In genomic region chr3:126156468-126156867, GRCh38 we compare ENCODE assay signal across 14 cellular contexts. TPM values are rescaled to one million over a fixed set of nuclear protein-coding genes. Genes with fewer than 3 reads are reported as not detected.
DNase-seq lines count a peak whose midpoint lies in the region; ATAC-seq and TF ChIP-seq lines count a peak whose summit lies in the region.
"Had no signal": no experiment of that assay in that cellular context is flagged by ENCODE, and none has a peak within 500 bp of the region (broad histone marks: within the 10 kb centered on the region; RNA-seq: fewer than 3 reads in every experiment).

No MANE protein-coding gene starts in this region.

- H3K36me3 Mint-ChIP-seq in T-helper 2 cell treated with Interferon-gamma antibody and Interleukin-4, amounts not matched to agents 5 μg/mL and 100 μg/mL, for 36 hours (ENCODE audit: low read depth), result no peaks in the 10 kb centered on the region
- H3K36me3 Mint-ChIP-seq in osteocyte (ENCODE audit: unreplicated experiment), result no peaks in the 10 kb centered on the region
- H3K36me3 Mint-ChIP-seq in stimulated activated naive B cell treated with anti-CD40 and anti-IgM and Interleukin-4, amounts not matched to agents 10 μg/mL and 1 μg/mL and 100 μg/mL, for 72 hours, result no peaks in the 10 kb centered on the region
- H3K36me3 Mint-ChIP-seq: IgD-negative memory B cell had no signal

- ATAC-seq in stimulated activated naive B cell treated with anti-CD40 and anti-IgM and Interleukin-4, amounts not matched to agents 10 μg/mL and 1 μg/mL and 100 μg/mL, for 72 hours (replicated peaks), result no peak

- H3K9me3 Mint-ChIP-seq in T-helper 2 cell treated with Interferon-gamma antibody and Interleukin-4, amounts not matched to agents 5 μg/mL and 100 μg/mL, for 36 hours, result no peaks in the 10 kb centered on the region
- no peaks in the 10 kb centered on the region for H3K9me3 Mint-ChIP-seq in osteocyte (ENCODE audit: unreplicated experiment)
- no peaks in the 10 kb centered on the region for H3K9me3 Mint-ChIP-seq in stimulated activated naive B cell treated with anti-CD40 and anti-IgM and Interleukin-4, amounts not matched to agents 10 μg/mL and 1 μg/mL and 100 μg/mL, for 72 hours
- H3K9me3 Mint-ChIP-seq: activated T-helper 1 cell treated with anti-CD3 and anti-CD28 coated beads, Interleukin-12 subunit alpha, Interleukin-12 subunit beta, Interleukin-2, Interleukin-4 antibody, amounts not matched to agents 30 ng/mL and 10 ng/mL and 1 ng/mL, durations not matched to agents 14 hours and 24 hours and 36 hours; IgD-negative memory B cell had no signal

- H3K4me3 Mint-ChIP-seq in T-helper 2 cell treated with Interferon-gamma antibody and Interleukin-4, amounts not matched to agents 5 μg/mL and 100 μg/mL, for 36 hours, result no peak overlapping the region
- no peak overlapping the region for H3K4me3 Mint-ChIP-seq in osteocyte (ENCODE audit: unreplicated experiment)
- H3K4me3 Mint-ChIP-seq in stimulated activated naive B cell treated with anti-CD40 and anti-IgM and Interleukin-4, amounts not matched to agents 10 μg/mL and 1 μg/mL and 100 μg/mL, for 72 hours, result no peak overlapping the region
- H3K4me3 Mint-ChIP-seq: activated T-helper 1 cell treated with anti-CD3 and anti-CD28 coated beads, Interleukin-12 subunit alpha, Interleukin-12 subunit beta, Interleukin-2, Interleukin-4 antibody, amounts not matched to agents 30 ng/mL and 10 ng/mL and 1 ng/mL, durations not matched to agents 14 hours and 24 hours and 36 hours had no signal

- no peaks in the 10 kb centered on the region for H3K27me3 Mint-ChIP-seq in T-helper 2 cell treated with Interferon-gamma antibody and Interleukin-4, amounts not matched to agents 5 μg/mL and 100 μg/mL, for 36 hours (ENCODE audit: low read depth)
- H3K27me3 Mint-ChIP-seq in osteocyte (ENCODE audit: unreplicated experiment), result peaks cover 3% of the 10 kb centered on the region
- peaks cover 8 to 17% of the 10 kb centered on the region in 2 donors for H3K27me3 Mint-ChIP-seq in stimulated activated naive B cell treated with anti-CD40 and anti-IgM and Interleukin-4, amounts not matched to agents 10 μg/mL and 1 μg/mL and 100 μg/mL, for 72 hours

- H3K4me1 Mint-ChIP-seq in T-helper 2 cell treated with Interferon-gamma antibody and Interleukin-4, amounts not matched to agents 5 μg/mL and 100 μg/mL, for 36 hours (ENCODE audit: low read depth), result no peaks in the 10 kb centered on the region
- no peaks in the 10 kb centered on the region for H3K4me1 Mint-ChIP-seq in osteocyte (ENCODE audit: unreplicated experiment)
- no peaks in the 10 kb centered on the region for H3K4me1 Mint-ChIP-seq in stimulated activated naive B cell treated with anti-CD40 and anti-IgM and Interleukin-4, amounts not matched to agents 10 μg/mL and 1 μg/mL and 100 μg/mL, for 72 hours

- no peak for TF ChIP-seq CTCF in osteocyte (IDR thresholded peaks at IDR 0.05)

- no peak overlapping the region for H3K27ac Mint-ChIP-seq in T-helper 2 cell treated with Interferon-gamma antibody and Interleukin-4, amounts not matched to agents 5 μg/mL and 100 μg/mL, for 36 hours
- H3K27ac Mint-ChIP-seq in osteocyte (ENCODE audit: unreplicated experiment), result no peak overlapping the region
- no peak overlapping the region for H3K27ac Mint-ChIP-seq in stimulated activated naive B cell treated with anti-CD40 and anti-IgM and Interleukin-4, amounts not matched to agents 10 μg/mL and 1 μg/mL and 100 μg/mL, for 72 hours
- H3K27ac Mint-ChIP-seq: activated T-helper 1 cell treated with anti-CD3 and anti-CD28 coated beads, Interleukin-12 subunit alpha, Interleukin-12 subunit beta, Interleukin-2, Interleukin-4 antibody, amounts not matched to agents 30 ng/mL and 10 ng/mL and 1 ng/mL, durations not matched to agents 14 hours and 24 hours and 36 hours; IgD-negative memory B cell had no signal

- DNase-seq in T-helper 2 cell treated with Interferon-gamma antibody and Interleukin-4, amounts not matched to agents 5 μg/mL and 100 μg/mL, for 36 hours (ENCODE audit: low spot score), result peak; percentile 1
- DNase-seq in T-helper 2 cell, result no peak
- DNase-seq in M059J (ENCODE audit: low read depth), result peak; percentile 24
- DNase-seq in activated CD8-positive, alpha-beta memory T cell treated with anti-CD3 and anti-CD28 coated beads, Interleukin-2, amount 50 U/mL, for 48 hours, result peak; percentile 45
- DNase-seq in osteocyte (ENCODE audit: extremely low spot score, unreplicated experiment), result peak; percentile 75
- DNase-seq in stimulated activated naive B cell treated with anti-CD40 and anti-IgM and Interleukin-4, amounts not matched to agents 10 μg/mL and 1 μg/mL and 100 μg/mL, for 72 hours, result no peak
- no peak for DNase-seq in globus pallidus (ENCODE audit: low spot score)
- DNase-seq in RPMI8226, result no peak
- DNase-seq: esophagus squamous epithelium, NCI-H1694, NCI-H526, small intestine had no signal

RNA-seq across cellular contexts. Expression of gene ALDH1L1, which starts 23.9 kb away (rescaled TPM):
- 0.54 and 1.2 TPM in 2 replicates for total RNA-seq in M059J (2014; rRNA removed; shearing (Covaris generic))
- total RNA-seq in osteocyte, result 1.4 and 1.5 TPM in 2 replicates
- total RNA-seq: activated T-helper 1 cell treated with anti-CD3 and anti-CD28 coated beads, Interleukin-12 subunit alpha, Interleukin-12 subunit beta, Interleukin-2, Interleukin-4 antibody, amounts not matched to agents 30 ng/mL and 10 ng/mL and 1 ng/mL, durations not matched to agents 14 hours and 24 hours and 36 hours had no signal

Comparison
In these comparisons a context has a peak if more than half of its experiments do, and no peak if none do; other contexts are left out.
1. DNase-seq: peak in T-helper 2 cell treated with Interferon-gamma antibody and Interleukin-4, amounts not matched to agents 5 μg/mL and 100 μg/mL, for 36 hours (single experiment), M059J (single experiment), activated CD8-positive, alpha-beta memory T cell treated with anti-CD3 and anti-CD28 coated beads, Interleukin-2, amount 50 U/mL, for 48 hours (single experiment) and osteocyte (single experiment); none in T-helper 2 cell (0 of 5), stimulated activated naive B cell treated with anti-CD40 and anti-IgM and Interleukin-4, amounts not matched to agents 10 μg/mL and 1 μg/mL and 100 μg/mL, for 72 hours (single experiment), globus pallidus (single experiment) and RPMI8226 (single experiment).